ENCODE assay signal across 8 cellular contexts in genomic region chr11:121482231-121483129, GRCh38. TPM values are rescaled to one million over a fixed set of nuclear protein-coding genes. Genes with fewer than 3 reads are reported as not detected.
DNase-seq lines count a peak whose midpoint lies in the region; ATAC-seq and TF ChIP-seq lines count a peak whose summit lies in the region.

No MANE protein-coding gene starts in this region.

- H3K27ac ChIP-seq in CD4-positive, alpha-beta memory T cell (ENCODE audit: low read depth, low read length), result peak overlapping the region; percentile 53
- H3K27ac ChIP-seq in iPS-20b (ENCODE audit: low read length) (peak overlapping the region; percentile 58), thymus (ENCODE audit: low read depth) (peak overlapping the region; percentile 84), gastroesophageal sphincter (no peak overlapping the region)

- POLR2A ChIA-PET in CD4-positive, alpha-beta memory T cell (lab: Charles Lee; ENCODE audit: partially characterized antibody), result interaction anchor here (0.6 to 5.8 kb wide), 14 partner anchors 10 to 190 kb away, joined by 3 to 111 read pairs (median 6); partner anchors contain the start of genes SC5D, SORL1 and SORL1-AS1

- no peaks in the 10 kb centered on the region for H3K9me3 Mint-ChIP-seq in CD4-positive, alpha-beta memory T cell

- peak overlapping the region; percentile 87 to 97 (median 92) for H3K27ac Mint-ChIP-seq in CD4-positive, alpha-beta memory T cell

- H3K27me3 Mint-ChIP-seq in CD4-positive, alpha-beta memory T cell, result no peaks in the 10 kb centered on the region

- H3K36me3 Mint-ChIP-seq in CD4-positive, alpha-beta memory T cell, result peaks cover 47 to 67% of the 10 kb centered on the region in 2 donors

- H3K27me3 ChIP-seq in CD4-positive, alpha-beta memory T cell (ENCODE audit: insufficient read depth, low read length), result no peaks in the 10 kb centered on the region
- H3K27me3 ChIP-seq in iPS-20b (ENCODE audit: insufficient read depth, low read length) (no peaks in the 10 kb centered on the region), thymus (ENCODE audit: control insufficient read depth, insufficient read depth) (no peaks in the 10 kb centered on the region), gastroesophageal sphincter (no peaks in the 10 kb centered on the region)

- CTCF ChIA-PET in CD4-positive, alpha-beta memory T cell (lab: Charles Lee; ENCODE audit: partially characterized antibody), result interaction anchor here (1.2 to 2.9 kb wide), 7 partner anchors 12 to 163 kb away, joined by 3 to 15 read pairs (median 6); partner anchors contain the start of genes SORL1 and SORL1-AS1

- peak overlapping the region; percentile 75 to 86 (median 82) for H3K4me3 Mint-ChIP-seq in CD4-positive, alpha-beta memory T cell

- TF ChIP-seq POLR2A in gastroesophageal sphincter (IDR thresholded peaks at IDR 0.05), result no peak

- ATAC-seq in GM19395 (IDR thresholded peaks at IDR 0.05; ENCODE audit: unreplicated experiment), result peak; percentile 90
- peak; percentile 87 for ATAC-seq in HG03378 (IDR thresholded peaks at IDR 0.05; ENCODE audit: unreplicated experiment)
- ATAC-seq in gastroesophageal sphincter, result no peak

- H3K36me3 ChIP-seq in CD4-positive, alpha-beta memory T cell (ENCODE audit: insufficient read depth, low read length), result peaks cover 43% of the 10 kb centered on the region
- H3K36me3 ChIP-seq in iPS-20b (ENCODE audit: insufficient read depth, low read depth, low read length), result peaks cover 44% of the 10 kb centered on the region; the same call in 1 of the 2 replicates
- peaks cover 11% of the 10 kb centered on the region for H3K36me3 ChIP-seq in thymus (ENCODE audit: control insufficient read depth, insufficient read depth)
- peaks cover 0 to 11% of the 10 kb centered on the region in 2 donors for H3K36me3 ChIP-seq in gastroesophageal sphincter

- peak overlapping the region; percentile 14 to 30 for H3K4me3 ChIP-seq in CD4-positive, alpha-beta memory T cell (ENCODE audit: low read length in 2 of 2)
- H3K4me3 ChIP-seq in iPS-20b (ENCODE audit: low read length) (no peak overlapping the region), thymus (ENCODE audit: low read length) (no peak overlapping the region), gastroesophageal sphincter (no peak overlapping the region)

- peaks cover 48 to 85% (median 68%) of the 10 kb centered on the region in 4 donors for H3K4me1 Mint-ChIP-seq in CD4-positive, alpha-beta memory T cell

- intact Hi-C loops in CD4-positive, alpha-beta memory T cell (cut with micrococcal nuclease), result loop anchor here (1.0 to 5.0 kb wide), 3 partner anchors 18 to 160 kb away; partner anchors contain the start of genes SORL1 and SORL1-AS1

- no peaks in the 10 kb centered on the region for H3K9me3 ChIP-seq in CD4-positive, alpha-beta memory T cell (ENCODE audit: control insufficient read depth in 1 of 2, low read length in 2 of 2)
- no peaks in the 10 kb centered on the region for H3K9me3 ChIP-seq in iPS-20b (ENCODE audit: insufficient read depth, low read depth, low read length)
- H3K9me3 ChIP-seq in thymus (ENCODE audit: control insufficient read depth), result no peaks in the 10 kb centered on the region
- H3K9me3 ChIP-seq in gastroesophageal sphincter, result no peaks in the 10 kb centered on the region

- TF ChIP-seq EP300 in gastroesophageal sphincter (IDR thresholded peaks at IDR 0.05), result no peak

- WGBS in thymus, result 45% methylated on average over 9 of the region's 9 CpGs
- 88% methylated on average over 9 of the region's 9 CpGs; no CpG with 5 or more reads in 1 of the 2 donors for WGBS in gastroesophageal sphincter (ENCODE audit: low coverage in 1 of 2), 2 donors

- peaks cover 71% of the 10 kb centered on the region for H3K4me1 ChIP-seq in CD4-positive, alpha-beta memory T cell (ENCODE audit: insufficient read depth, low read length)
- H3K4me1 ChIP-seq in iPS-20b (ENCODE audit: insufficient read depth, low read length) (peaks cover 29% of the 10 kb centered on the region), thymus (ENCODE audit: control insufficient read depth, insufficient read depth, low read length) (peaks cover 13% of the 10 kb centered on the region), gastroesophageal sphincter (peaks cover 0 to 13% (median 0%) of the 10 kb centered on the region in 3 donors)

- TF ChIP-seq CTCF in gastroesophageal sphincter (IDR thresholded peaks at IDR 0.05), result no peak

- H3K9ac ChIP-seq in iPS-20b (ENCODE audit: low read depth, low read length), result peak overlapping the region; percentile 41; the same call in 1 of the 2 replicates

- peak; percentile 67 to 89 (median 72) for DNase-seq in CD4-positive, alpha-beta memory T cell
- DNase-seq in activated CD4-positive, alpha-beta T cell treated with anti-CD3 and anti-CD28 coated beads, Interleukin-2, amount 50 U/mL, for 4 hours, result peak; percentile 40 to 43
- DNase-seq in NCI-H446 (lab: John Stamatoyannopoulos, UW), result no peak

RNA-seq across cellular contexts. Expression of gene SORL1, which starts 30.4 kb away (rescaled TPM):
- 100 to 1,000 TPM; 610 to 660 TPM for total RNA-seq in CD4-positive, alpha-beta memory T cell
- 100 to 1,000 TPM; 159 to 283 TPM for polyA plus RNA-seq in CD4-positive, alpha-beta memory T cell
- 7.4 TPM for polyA plus RNA-seq in thymus
- total RNA-seq in gastroesophageal sphincter, result 10 to 100 TPM in 2 of 4 donors, 1 to 10 TPM in 2; 7.1 to 12.6 (median 10.6) TPM

Comparison
In these comparisons a context has a peak if more than half of its experiments do, and no peak if none do; other contexts are left out.
1. DNase-seq: peak in CD4-positive, alpha-beta memory T cell (5 of 5) and activated CD4-positive, alpha-beta T cell treated with anti-CD3 and anti-CD28 coated beads, Interleukin-2, amount 50 U/mL, for 4 hours (2 of 2); none in NCI-H446 (0 of 2).
2. H3K27ac ChIP-seq: peak in CD4-positive, alpha-beta memory T cell (single experiment), iPS-20b (single experiment) and thymus (single experiment); none in gastroesophageal sphincter (0 of 4).
3. H3K4me3 ChIP-seq: peak in CD4-positive, alpha-beta memory T cell (2 of 2); none in iPS-20b (single experiment), thymus (single experiment) and gastroesophageal sphincter (0 of 2).
4. RNA of gene SORL1, which starts 30.4 kb away (total RNA-seq): 610 to 660 TPM in CD4-positive, alpha-beta memory T cell; 7.1 to 12.6 TPM in gastroesophageal sphincter; every median in the first group is over 10 times any median in the second.